35 cellular contexts compared by ENCODE assay signal in genomic region chr5:74132485-74132884, GRCh38.
"Had no signal": no experiment of that assay in that cellular context is flagged by ENCODE, and none has a peak within 500 bp of the region (broad histone marks: within the 10 kb centered on the region; RNA-seq: fewer than 3 reads in every experiment).

No MANE protein-coding gene starts in this region.

- H3K27ac Mint-ChIP-seq: activated B cell treated with CpG ODN at 0.5 μM for 24 hours; activated CD8-positive, alpha-beta memory T cell treated with anti-CD3 and anti-CD28 coated beads, Interleukin-2, amount 10 ng/mL, durations not matched to agents 7 days and 5 days; activated CD8-positive, alpha-beta T cell treated with anti-CD3 and anti-CD28 coated beads, Interleukin-2, amount 10 ng/mL, durations not matched to agents 7 days and 5 days; activated naive CD4-positive, alpha-beta T cell treated with anti-CD3 and anti-CD28 coated beads for 36 hours; activated naive CD4-positive, alpha-beta T cell treated with anti-CD3 and anti-CD28 coated beads, Interleukin-2, amount 50 U/mL, for 24 hours; activated naive CD8-positive, alpha-beta T cell treated with anti-CD3 and anti-CD28 coated beads for 36 hours; activated naive CD8-positive, alpha-beta T cell treated with anti-CD3 and anti-CD28 coated beads, Interleukin-2, amount 50 U/mL, for 24 hours; activated T-helper 1 cell treated with anti-CD3 and anti-CD28 coated beads, Interleukin-12 subunit alpha, Interleukin-12 subunit beta, Interleukin-2, Interleukin-4 antibody, amounts not matched to agents 30 ng/mL and 10 ng/mL and 1 ng/mL, durations not matched to agents 14 hours and 24 hours and 36 hours; activated T-helper 2 cell treated with anti-CD3 and anti-CD28 coated beads, Interferon-gamma antibody, Interleukin-2, Interleukin-4, amounts not matched to agents 10 μg/mL and 5 μg/mL and 100 μg/mL, durations not matched to agents 14 hours and 24 hours and 36 hours; dendritic cell treated with granulocyte-macrophage colony-stimulating factor and Interleukin-4, amounts not matched to agents 40 ng/mL and 50 ng/mL, for 4 days; endodermal cell; T-helper 17 cell; T-helper 2 cell treated with Interferon-gamma antibody and Interleukin-4, amounts not matched to agents 5 μg/mL and 100 μg/mL, for 36 hours had no signal

- FAIRE-seq: bronchial epithelial cell had no signal

- H3K36me3 Mint-ChIP-seq: activated CD8-positive, alpha-beta memory T cell treated with anti-CD3 and anti-CD28 coated beads, Interleukin-2, amount 10 ng/mL, durations not matched to agents 7 days and 5 days; activated naive CD4-positive, alpha-beta T cell treated with anti-CD3 and anti-CD28 coated beads, Interleukin-2, amount 50 U/mL, for 24 hours; activated naive CD8-positive, alpha-beta T cell treated with anti-CD3 and anti-CD28 coated beads for 36 hours had no signal

- H3K4me3 ChIP-seq: adrenal gland, body of pancreas, coronary artery, dorsolateral prefrontal cortex, gastrocnemius medialis had no signal

- H3K27me3 ChIP-seq: adrenal gland, body of pancreas, foreskin keratinocyte, gastrocnemius medialis had no signal

- H3K4me1 Mint-ChIP-seq: activated B cell treated with CpG ODN at 0.5 μM for 24 hours; activated CD8-positive, alpha-beta memory T cell treated with anti-CD3 and anti-CD28 coated beads, Interleukin-2, amount 10 ng/mL, durations not matched to agents 7 days and 5 days; activated naive CD4-positive, alpha-beta T cell treated with anti-CD3 and anti-CD28 coated beads, Interleukin-2, amount 50 U/mL, for 24 hours; activated naive CD8-positive, alpha-beta T cell treated with anti-CD3 and anti-CD28 coated beads for 36 hours; activated naive CD8-positive, alpha-beta T cell treated with anti-CD3 and anti-CD28 coated beads, Interleukin-2, amount 50 U/mL, for 24 hours; central memory CD8-positive, alpha-beta T cell; T-helper 17 cell had no signal

- H3K27me3 Mint-ChIP-seq: activated CD8-positive, alpha-beta memory T cell treated with anti-CD3 and anti-CD28 coated beads, Interleukin-2, amount 10 ng/mL, durations not matched to agents 7 days and 5 days had no signal

- DNase-seq: activated B cell treated with CpG ODN at 0.5 μM for 24 hours; activated CD4-positive, alpha-beta T cell treated with anti-CD3 and anti-CD28 coated beads for 48 hours; activated CD4-positive, alpha-beta T cell treated with anti-CD3 and anti-CD28 coated beads, Interleukin-2, amount 50 U/mL, for 1 hour; activated CD4-positive, alpha-beta T cell treated with anti-CD3 and anti-CD28 coated beads, Interleukin-2, amount 50 U/mL, for 48 hours; activated CD8-positive, alpha-beta memory T cell treated with anti-CD3 and anti-CD28 coated beads, Interleukin-2, amount 10 ng/mL, durations not matched to agents 7 days and 5 days; activated CD8-positive, alpha-beta memory T cell treated with anti-CD3 and anti-CD28 coated beads, Interleukin-2, amount 50 U/mL, for 4 hours; activated CD8-positive, alpha-beta T cell treated with anti-CD3 and anti-CD28 coated beads, Interleukin-2, amount 10 ng/mL, durations not matched to agents 7 days and 5 days; activated effector memory CD4-positive, alpha-beta T cell treated with anti-CD3 and anti-CD28 coated beads, Interleukin-2, amount 50 U/mL, for 16 hours; activated naive CD4-positive, alpha-beta T cell treated with anti-CD3 and anti-CD28 coated beads for 36 hours; activated naive CD8-positive, alpha-beta T cell treated with anti-CD3 and anti-CD28 coated beads for 36 hours; activated naive CD8-positive, alpha-beta T cell treated with anti-CD3 and anti-CD28 coated beads, Interleukin-2, amount 50 U/mL, for 24 hours; activated T-cell treated with anti-CD3 and anti-CD28 coated beads, Interleukin-2, amount 50 U/mL, for 1 hour; activated T-cell treated with anti-CD3 and anti-CD28 coated beads, Interleukin-2, amount 50 U/mL, for 48 hours; adrenal gland; amygdala; aorta; body of pancreas; dorsolateral prefrontal cortex; effector memory CD4-positive, alpha-beta T cell; endodermal cell; foreskin keratinocyte; gastrocnemius medialis; glutamatergic neuron; T-helper 1 cell; T-helper 17 cell; T1000; WERI-Rb-1 had no signal

- H3K9me3 Mint-ChIP-seq: activated B cell treated with CpG ODN at 0.5 μM for 24 hours; activated naive CD4-positive, alpha-beta T cell treated with anti-CD3 and anti-CD28 coated beads for 36 hours; activated naive CD4-positive, alpha-beta T cell treated with anti-CD3 and anti-CD28 coated beads, Interleukin-2, amount 50 U/mL, for 24 hours; activated naive CD8-positive, alpha-beta T cell treated with anti-CD3 and anti-CD28 coated beads for 36 hours; activated naive CD8-positive, alpha-beta T cell treated with anti-CD3 and anti-CD28 coated beads, Interleukin-2, amount 50 U/mL, for 24 hours; activated T-helper 1 cell treated with anti-CD3 and anti-CD28 coated beads, Interleukin-12 subunit alpha, Interleukin-12 subunit beta, Interleukin-2, Interleukin-4 antibody, amounts not matched to agents 30 ng/mL and 10 ng/mL and 1 ng/mL, durations not matched to agents 14 hours and 24 hours and 36 hours; activated T-helper 2 cell treated with anti-CD3 and anti-CD28 coated beads, Interferon-gamma antibody, Interleukin-2, Interleukin-4, amounts not matched to agents 10 μg/mL and 5 μg/mL and 100 μg/mL, durations not matched to agents 14 hours and 24 hours and 36 hours; central memory CD8-positive, alpha-beta T cell; dendritic cell treated with granulocyte-macrophage colony-stimulating factor and Interleukin-4, amounts not matched to agents 40 ng/mL and 50 ng/mL, for 4 days; endodermal cell; T-helper 2 cell treated with Interferon-gamma antibody and Interleukin-4, amounts not matched to agents 5 μg/mL and 100 μg/mL, for 36 hours had no signal

- H3K4me3 Mint-ChIP-seq: activated B cell treated with CpG ODN at 0.5 μM for 24 hours; activated CD8-positive, alpha-beta memory T cell treated with anti-CD3 and anti-CD28 coated beads, Interleukin-2, amount 10 ng/mL, durations not matched to agents 7 days and 5 days; activated CD8-positive, alpha-beta T cell treated with anti-CD3 and anti-CD28 coated beads, Interleukin-2, amount 10 ng/mL, durations not matched to agents 7 days and 5 days; activated naive CD4-positive, alpha-beta T cell treated with anti-CD3 and anti-CD28 coated beads for 36 hours; activated naive CD4-positive, alpha-beta T cell treated with anti-CD3 and anti-CD28 coated beads, Interleukin-2, amount 50 U/mL, for 24 hours; activated naive CD8-positive, alpha-beta T cell treated with anti-CD3 and anti-CD28 coated beads for 36 hours; activated naive CD8-positive, alpha-beta T cell treated with anti-CD3 and anti-CD28 coated beads, Interleukin-2, amount 50 U/mL, for 24 hours; activated T-helper 1 cell treated with anti-CD3 and anti-CD28 coated beads, Interleukin-12 subunit alpha, Interleukin-12 subunit beta, Interleukin-2, Interleukin-4 antibody, amounts not matched to agents 30 ng/mL and 10 ng/mL and 1 ng/mL, durations not matched to agents 14 hours and 24 hours and 36 hours; central memory CD8-positive, alpha-beta T cell; dendritic cell treated with granulocyte-macrophage colony-stimulating factor and Interleukin-4, amounts not matched to agents 40 ng/mL and 50 ng/mL, for 4 days; endodermal cell; T-helper 17 cell; T-helper 2 cell treated with Interferon-gamma antibody and Interleukin-4, amounts not matched to agents 5 μg/mL and 100 μg/mL, for 36 hours had no signal

- H3K27ac ChIP-seq: adrenal gland, body of pancreas, coronary artery, dorsolateral prefrontal cortex, foreskin keratinocyte, gastrocnemius medialis, WERI-Rb-1 had no signal

- H3K9me3 ChIP-seq: adrenal gland, body of pancreas, gastrocnemius medialis had no signal

- H3K36me3 ChIP-seq: adrenal gland, gastrocnemius medialis, WERI-Rb-1 had no signal
